Comparison of ENCODE assay signal across 11 cellular contexts in genomic region chr3:125042725-125043406, GRCh38. TPM values are rescaled to one million over a fixed set of nuclear protein-coding genes. Genes with fewer than 3 reads are reported as not detected.
DNase-seq lines count a peak whose midpoint lies in the region; ATAC-seq and TF ChIP-seq lines count a peak whose summit lies in the region.
"Had no signal": no experiment of that assay in that cellular context is flagged by ENCODE, and none has a peak within 500 bp of the region (broad histone marks: within the 10 kb centered on the region; RNA-seq: fewer than 3 reads in every experiment).

No MANE protein-coding gene starts in this region.

- H3K4me3 ChIP-seq in AG10803 (ENCODE audit: low read length) (peak overlapping the region; percentile 33), cardiac fibroblast (replicated peaks in 1 of 2; ENCODE audit: low read depth in 2 of 2, low read length in 2 of 2) (peak overlapping the region in 1 of 2 donors; percentile 2), psoas muscle (peak overlapping the region; percentile 49)

- peak; percentile 80 to 93 (median 90) for ATAC-seq in psoas muscle
- ATAC-seq in GM18519 (IDR thresholded peaks at IDR 0.05; ENCODE audit: low FRiP score, unreplicated experiment): no peak

- no peaks in the 10 kb centered on the region for H3K36me3 ChIP-seq in psoas muscle (ENCODE audit: insufficient read depth in 1 of 2, low read depth in 1 of 2)

- DNase-seq in AG10803 (ENCODE audit: low read depth) (peak; percentile 53), cardiac fibroblast (ENCODE audit: low read depth in 2 of 2) (peak; percentile 61 to 72), hippocampal formation (lab: John Stamatoyannopoulos, UW) (peak; percentile 11 to 14), psoas muscle (peak; percentile 53 to 79), DMS153 treated with DMSO at 0.1 percent for 48 hours (lab: John Stamatoyannopoulos, UW; ENCODE audit: unreplicated experiment) (no peak), NCI-H345 treated with DMSO at 0.1 percent for 48 hours (lab: John Stamatoyannopoulos, UW; ENCODE audit: unreplicated experiment) (no peak)
- no peak for DNase-seq in T-helper 2 cell treated with Interferon-gamma antibody and Interleukin-4, amounts not matched to agents 5 μg/mL and 100 μg/mL, for 36 hours (ENCODE audit: low spot score)
- DNase-seq: OCI-M1 had no signal

- H3K27ac ChIP-seq in psoas muscle: peak overlapping the region; percentile 78

- H3K27me3 ChIP-seq in psoas muscle (ENCODE audit: insufficient read depth in 3 of 3, low read length in 2 of 3): no peaks in the 10 kb centered on the region

- peaks cover 37% of the 10 kb centered on the region for H3K36me3 Mint-ChIP-seq in T-helper 2 cell treated with Interferon-gamma antibody and Interleukin-4, amounts not matched to agents 5 μg/mL and 100 μg/mL, for 36 hours (ENCODE audit: low read depth)

- peaks cover 57% of the 10 kb centered on the region for H3K4me1 ChIP-seq in psoas muscle

- no peak overlapping the region for H3K4me3 Mint-ChIP-seq in T-helper 2 cell treated with Interferon-gamma antibody and Interleukin-4, amounts not matched to agents 5 μg/mL and 100 μg/mL, for 36 hours
- H3K4me3 Mint-ChIP-seq: activated naive CD8-positive, alpha-beta T cell; B cell had no signal

- peaks cover 5% of the 10 kb centered on the region for H3K4me1 Mint-ChIP-seq in T-helper 2 cell treated with Interferon-gamma antibody and Interleukin-4, amounts not matched to agents 5 μg/mL and 100 μg/mL, for 36 hours (ENCODE audit: low read depth)
- H3K4me1 Mint-ChIP-seq: B cell had no signal

- TF ChIP-seq CTCF in AG10803 (conservative IDR thresholded peaks at IDR 0.05; ENCODE audit: low read length): no peak
- no peak for TF ChIP-seq CTCF in cardiac fibroblast (IDR thresholded peaks at IDR 0.05; ENCODE audit: low read depth, low read length)
- no peak for TF ChIP-seq CTCF in psoas muscle (IDR thresholded peaks at IDR 0.05)

- intact Hi-C loops in psoas muscle (cut with DNase I): loop anchor here in 1 of 2 donors (5.0 kb wide), 1 partner anchor 36 kb away; no protein-coding TSS in a partner anchor

- 15 to 19% (median 17%) methylated on average over 17 of the region's 17 CpGs for WGBS in psoas muscle, 3 donors

- H3K9me3 ChIP-seq in psoas muscle: no peaks in the 10 kb centered on the region

- peaks cover 10% of the 10 kb centered on the region for H3K9me3 Mint-ChIP-seq in T-helper 2 cell treated with Interferon-gamma antibody and Interleukin-4, amounts not matched to agents 5 μg/mL and 100 μg/mL, for 36 hours

- no peak overlapping the region for H3K27ac Mint-ChIP-seq in T-helper 2 cell treated with Interferon-gamma antibody and Interleukin-4, amounts not matched to agents 5 μg/mL and 100 μg/mL, for 36 hours
- H3K27ac Mint-ChIP-seq: activated naive CD8-positive, alpha-beta T cell; B cell had no signal

- peaks cover 10% of the 10 kb centered on the region for H3K27me3 Mint-ChIP-seq in T-helper 2 cell treated with Interferon-gamma antibody and Interleukin-4, amounts not matched to agents 5 μg/mL and 100 μg/mL, for 36 hours (ENCODE audit: low read depth)
- H3K27me3 Mint-ChIP-seq: activated naive CD8-positive, alpha-beta T cell; B cell had no signal

RNA-seq across cellular contexts. Expression of gene HEG1, which starts 12.9 kb away (rescaled TPM):
- 10 to 100 TPM; 11.7 to 38.7 (median 17.5) TPM for total RNA-seq in psoas muscle
- 1 to 10 TPM; 3.2 to 6.4 (median 4.5) TPM for polyA plus RNA-seq in psoas muscle

Comparison
In these comparisons a context has a peak if more than half of its experiments do, and no peak if none do; other contexts are left out.
1. DNase-seq: peak in AG10803 (single experiment), cardiac fibroblast (2 of 2), hippocampal formation (2 of 2) and psoas muscle (2 of 2); none in DMS153 treated with DMSO at 0.1 percent for 48 hours (single experiment), T-helper 2 cell treated with Interferon-gamma antibody and Interleukin-4, amounts not matched to agents 5 μg/mL and 100 μg/mL, for 36 hours (single experiment) and NCI-H345 treated with DMSO at 0.1 percent for 48 hours (single experiment).